In the genomic region with DNA sequence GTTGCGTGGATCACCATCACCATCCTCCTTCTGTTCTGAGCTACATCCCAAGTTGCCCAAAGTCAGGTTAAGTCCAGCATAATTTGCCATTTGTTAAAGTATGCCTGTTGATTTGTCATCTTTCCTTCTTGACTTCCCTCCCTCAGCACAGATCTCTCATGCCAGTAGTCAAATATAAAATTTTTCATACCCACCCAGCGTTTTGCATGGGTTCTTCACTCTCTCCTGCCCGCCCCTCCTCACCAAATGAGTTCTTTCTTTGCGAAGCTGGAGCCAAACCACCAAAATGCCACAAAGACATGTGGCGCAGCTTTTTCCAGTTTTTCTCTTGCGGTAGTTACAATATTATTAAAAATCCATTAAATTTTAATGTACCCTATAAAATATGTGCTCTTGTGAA, we compare ENCODE assay signal across 14 cellular contexts.
"Had no signal": no experiment of that assay in that cellular context is flagged by ENCODE, and none has a peak within 500 bp of the region (broad histone marks: within the 10 kb centered on the region; RNA-seq: fewer than 3 reads in every experiment).

No MANE protein-coding gene starts in this region.

- H3K27me3 ChIP-seq: body of pancreas, esophagus muscularis mucosa had no signal

- H3K27me3 Mint-ChIP-seq: central memory CD8-positive, alpha-beta T cell had no signal

- H3K36me3 ChIP-seq: esophagus muscularis mucosa had no signal

- H3K4me3 Mint-ChIP-seq: central memory CD8-positive, alpha-beta T cell had no signal

- H3K9me3 Mint-ChIP-seq: central memory CD8-positive, alpha-beta T cell had no signal

- ATAC-seq: body of pancreas had no signal

- H3K27ac ChIP-seq: body of pancreas, esophagus muscularis mucosa had no signal

- H3K4me3 ChIP-seq: body of pancreas, esophagus muscularis mucosa had no signal

- DNase-seq: activated CD4-positive, alpha-beta T cell treated with anti-CD3 and anti-CD28 coated beads, Interleukin-2, amount 50 U/mL, for 48 hours; activated naive CD4-positive, alpha-beta T cell treated with anti-CD3 and anti-CD28 coated beads, Interleukin-2, amount 50 U/mL, for 16 hours; amniotic stem cell; body of pancreas; cortex of kidney; effector CD4-positive, alpha-beta T cell; posterior cingulate gyrus; retina; stimulated activated CD4-positive, alpha-beta T cell treated with anti-CD3 and anti-CD28 coated beads, Interleukin-12 subunit alpha, Interleukin-12 subunit beta, amount 100 ng/mL, for 4 hours; stimulated activated CD4-positive, alpha-beta T cell treated with anti-CD3 and anti-CD28 coated beads, Interleukin-2, amount 100 ng/mL, for 24 hours; stimulated activated naive CD4-positive, alpha-beta T cell; trophoblast cell had no signal

- H3K9me3 ChIP-seq: body of pancreas, esophagus muscularis mucosa had no signal

- H3K4me1 ChIP-seq: body of pancreas had no signal
